1 cellular context compared by ENCODE assay signal in the genomic region with DNA sequence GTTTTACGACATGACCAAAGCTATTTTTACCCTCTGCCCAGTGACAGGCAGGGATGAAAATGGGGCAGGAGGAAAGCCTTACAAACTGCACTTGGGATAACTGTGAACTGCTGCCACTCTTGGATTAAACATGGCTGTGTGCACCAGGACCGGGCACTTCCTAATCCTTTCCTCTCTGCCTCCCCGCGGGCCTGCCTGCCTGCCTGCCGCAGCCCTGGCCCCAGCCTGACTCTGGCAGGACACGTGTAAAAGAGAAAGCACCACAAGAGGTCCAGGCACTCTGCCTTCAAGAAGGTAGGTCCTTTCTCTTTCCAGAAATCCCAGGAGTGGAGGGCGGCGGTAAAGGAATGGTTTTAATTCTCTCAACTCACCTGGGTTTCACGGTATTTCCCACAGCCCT.
TF ChIP-seq lines count a peak whose summit lies in the region.

No MANE protein-coding gene starts in this region.

TF ChIP-seq in IMR-90, 13 proteins besides CTCF, POLR2A, EP300 and RAD21 (continued from another document):
- no peak for TF ChIP-seq USF2 (IDR thresholded peaks at IDR 0.05; ENCODE audit: low read depth, low read length)
